In the genomic region with DNA sequence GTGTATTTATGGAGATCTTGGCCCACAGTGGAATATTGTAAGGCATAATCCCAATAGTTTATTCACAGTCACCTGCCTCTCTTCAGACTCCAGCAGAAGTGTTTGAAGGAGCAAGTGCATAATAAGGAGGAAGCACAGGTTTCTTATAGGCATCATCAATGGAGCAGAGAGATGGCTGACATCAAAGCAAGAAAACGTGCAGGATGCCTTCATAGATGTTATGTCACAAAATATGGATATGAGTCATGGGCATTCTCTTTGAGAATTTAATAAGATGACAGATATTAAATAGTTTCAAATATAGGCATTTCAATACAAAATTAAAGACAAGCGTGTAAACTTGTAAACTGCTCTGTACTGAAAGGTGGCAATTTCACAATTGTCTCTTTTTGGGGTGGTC, we compare ENCODE assay signal across 19 cellular contexts. TPM values are rescaled to one million over a fixed set of nuclear protein-coding genes. Genes with fewer than 3 reads are reported as not detected.
DNase-seq lines count a peak whose midpoint lies in the region; ATAC-seq and TF ChIP-seq lines count a peak whose summit lies in the region.
"Had no signal": no experiment of that assay in that cellular context is flagged by ENCODE, and none has a peak within 500 bp of the region (broad histone marks: within the 10 kb centered on the region; RNA-seq: fewer than 3 reads in every experiment).

No MANE protein-coding gene starts in this region.

- in situ Hi-C loops in IMR-90 (cut with MboI; ENCODE audit: low sequenced_read_pairs): loop anchor here (5.0 to 10.0 kb wide), 2 partner anchors 101 to 543 kb away; no protein-coding TSS in a partner anchor

- H3K79me1 ChIP-seq in IMR-90 (ENCODE audit: low read depth in 1 of 2, low read length in 2 of 2) (peaks cover 34 to 45% of the 10 kb centered on the region in 2 experiments), mesenchymal stem cell (replicated peaks; ENCODE audit: low read length, poor library complexity, severe bottlenecking) (no peaks in the 10 kb centered on the region)

- peak overlapping the region; percentile 67 for H2BK120ac ChIP-seq in IMR-90 (ENCODE audit: low read depth, low read length)
- no peak overlapping the region for H2BK120ac ChIP-seq in mesenchymal stem cell (ENCODE audit: low read depth, low read length)

- no peak overlapping the region for H2BK12ac ChIP-seq in mesenchymal stem cell (ENCODE audit: low read length in 2 of 2)

- no peak overlapping the region for H2AFZ ChIP-seq in IMR-90 (replicated peaks; ENCODE audit: low read length, poor library complexity)
- no peak overlapping the region for H2AFZ ChIP-seq in mesenchymal stem cell (ENCODE audit: low read depth, low read length)

- BruUV-seq in IMR-90 (replicated peaks; lab: Mats Ljungman, UMichigan): no TSS peak

- H2BK15ac ChIP-seq in IMR-90 (ENCODE audit: low read depth, low read length) (peak overlapping the region; percentile 75; the same call in 2 of the 3 replicates), mesenchymal stem cell (ENCODE audit: low read depth, poor library complexity, severe bottlenecking) (no peak overlapping the region)

- H4K8ac ChIP-seq in IMR-90 (ENCODE audit: low read depth in 2 of 2, low read length in 2 of 2) (0 out of 4 replicates have a peak overlapping the region, but pooled peaks of 1 of the 2 experiments have one; percentile 14), mesenchymal stem cell (ENCODE audit: low read length) (no peak overlapping the region)

- 0 out of 2 replicates have a peak overlapping the region, but pooled peaks have one; percentile 9 for H3K56ac ChIP-seq in IMR-90 (ENCODE audit: extremely low read depth, insufficient read depth, low read length)

- H3K14ac ChIP-seq in IMR-90 (replicated peaks; ENCODE audit: low read depth, low read length) (0 out of 2 replicates have a peak overlapping the region, but pooled peaks have one; percentile 8), mesenchymal stem cell (ENCODE audit: low read length in 2 of 2) (no peak overlapping the region)

- H2AK5ac ChIP-seq in IMR-90 (ENCODE audit: low read depth, low read length): peak overlapping the region; percentile 79
- no peak overlapping the region for H2AK5ac ChIP-seq in mesenchymal stem cell (ENCODE audit: low read length, severe bottlenecking)

- H3K9ac ChIP-seq in IMR-90 (ENCODE audit: low read depth, low read length) (no peak overlapping the region; the same call in 1 of the 2 replicates), mesenchymal stem cell (ENCODE audit: low read length) (peak overlapping the region; percentile 71)
- H3K9ac ChIP-seq: BLaER1 treated with 17β-estradiol and CSF1 and Interleukin-3, amounts not matched to agents 10 nM and 100 nM had no signal

- H3K36me3 ChIP-seq in IMR-90 (ENCODE audit: control insufficient read depth, insufficient read depth, low read length) (peaks cover 5% of the 10 kb centered on the region), mesenchymal stem cell (ENCODE audit: control insufficient read depth in 1 of 2, insufficient read depth in 2 of 2, low read depth in 1 of 2, low read length in 2 of 2) (no peaks in the 10 kb centered on the region)
- H3K36me3 ChIP-seq: BLaER1 treated with 17β-estradiol and CSF1 and Interleukin-3, amounts not matched to agents 10 nM and 100 nM had no signal

- H3K4me3 ChIP-seq in IMR-90 (ENCODE audit: insufficient read depth, low read depth, low read length): no peak overlapping the region
- no peak overlapping the region for H3K4me3 ChIP-seq in mesenchymal stem cell (ENCODE audit: insufficient read depth in 1 of 2, low read depth in 1 of 2, low read length in 2 of 2)
- H3K4me3 ChIP-seq: BLaER1 treated with 17β-estradiol and CSF1 and Interleukin-3, amounts not matched to agents 10 nM and 100 nM had no signal

- H3K9me3 ChIP-seq in IMR-90 (ENCODE audit: control insufficient read depth, insufficient read depth, low read length): no peaks in the 10 kb centered on the region
- no peaks in the 10 kb centered on the region for H3K9me3 ChIP-seq in mesenchymal stem cell (ENCODE audit: control insufficient read depth, low read length)
- H3K9me3 ChIP-seq: BLaER1 treated with 17β-estradiol and CSF1 and Interleukin-3, amounts not matched to agents 10 nM and 100 nM had no signal

- intact Hi-C loops in IMR-90 (cut with micrococcal nuclease): loop anchor here (10.0 kb wide), 1 partner anchor 383 kb away; no protein-coding TSS in a partner anchor

- peaks cover 10% of the 10 kb centered on the region for H4K20me1 ChIP-seq in IMR-90 (ENCODE audit: insufficient read depth, low read length)

- no peaks in the 10 kb centered on the region for H3K27me3 ChIP-seq in IMR-90 (ENCODE audit: control insufficient read depth, insufficient read depth, low read length)
- no peaks in the 10 kb centered on the region for H3K27me3 ChIP-seq in mesenchymal stem cell (ENCODE audit: control insufficient read depth in 1 of 2, insufficient read depth in 1 of 2, low read length in 2 of 2)

- H2BK5ac ChIP-seq in IMR-90 (ENCODE audit: low read depth, low read length, poor library complexity, severe bottlenecking) (peak overlapping the region; percentile 61), mesenchymal stem cell (ENCODE audit: low read depth, low read length, poor library complexity, severe bottlenecking) (no peak overlapping the region)

- H2BK20ac ChIP-seq in IMR-90 (ENCODE audit: low read depth, low read length): peak overlapping the region; percentile 76

- WGBS in IMR-90 (ENCODE audit: extremely low coverage in 2 of 2, insufficient read length in 1 of 2), 2 experiments: 60% methylated on average over 1 of the region's 2 CpGs; no CpG with 5 or more reads in 1 of the 2 experiments
- 75% methylated on average over 1 of the region's 2 CpGs for WGBS in mesenchymal stem cell

- no peak overlapping the region for H4K5ac ChIP-seq in IMR-90 (ENCODE audit: low read depth, low read length)

- H4K91ac ChIP-seq in IMR-90 (ENCODE audit: insufficient read depth, low read depth, low read length) (peak overlapping the region; percentile 38), mesenchymal stem cell (ENCODE audit: low read length) (no peak overlapping the region)

- POLR2A ChIA-PET in IMR-90 (lab: Charles Lee; ENCODE audit: unreplicated experiment): no interaction called here

- no peak for TF ChIP-seq POLR2A in IMR-90 (IDR thresholded peaks at IDR 0.05; ENCODE audit: low read depth, low read length)

- no peak overlapping the region for H2AK9ac ChIP-seq in IMR-90 (replicated peaks; ENCODE audit: low read depth, low read length, poor library complexity)

- ATAC-seq in IMR-90 (ENCODE audit: low read depth): no peak
- no peak for ATAC-seq in GM21529 (IDR thresholded peaks at IDR 0.05; ENCODE audit: unreplicated experiment)
- ATAC-seq in HG03108 (IDR thresholded peaks at IDR 0.05; ENCODE audit: unreplicated experiment): no peak
- ATAC-seq in HG03196 (IDR thresholded peaks at IDR 0.05; ENCODE audit: unreplicated experiment): no peak

- CTCF ChIA-PET in IMR-90 (lab: Yijun Ruan, JAX): no interaction called here

- H3K23ac ChIP-seq in IMR-90 (ENCODE audit: low read depth, low read length) (no peak overlapping the region; the same call in 1 of the 2 replicates), mesenchymal stem cell (ENCODE audit: low read length in 2 of 2) (no peak overlapping the region)

- H3K9me1 ChIP-seq in IMR-90 (ENCODE audit: insufficient read depth, low read length): peaks cover 7% of the 10 kb centered on the region

- H3K4me2 ChIP-seq in IMR-90 (ENCODE audit: low read depth, low read length) (no peak overlapping the region), mesenchymal stem cell (ENCODE audit: low read length, poor library complexity, severe bottlenecking) (no peak overlapping the region)
- H3K4me2 ChIP-seq: BLaER1 treated with 17β-estradiol and CSF1 and Interleukin-3, amounts not matched to agents 10 nM and 100 nM had no signal

- TF ChIP-seq RAD21 in IMR-90 (IDR thresholded peaks at IDR 0.05; ENCODE audit: low read length): no peak

- TF ChIP-seq CTCF in IMR-90 (conservative IDR thresholded peaks at IDR 0.05; ENCODE audit: low read depth, low read length): no peak

- H3K18ac ChIP-seq in IMR-90 (ENCODE audit: low read depth, low read length) (peak overlapping the region; percentile 15; the same call in 1 of the 2 replicates), mesenchymal stem cell (ENCODE audit: low read depth in 1 of 2, low read length in 2 of 2) (no peak overlapping the region)

- H3K4ac ChIP-seq in IMR-90 (ENCODE audit: low read depth, low read length) (peak overlapping the region; percentile 44; the same call in 1 of the 2 replicates), mesenchymal stem cell (ENCODE audit: low read depth in 1 of 2, low read length in 2 of 2) (no peak overlapping the region)

- peaks cover 8% of the 10 kb centered on the region for H3K4me1 ChIP-seq in IMR-90 (ENCODE audit: control insufficient read depth, insufficient read depth, low read length)
- H3K4me1 ChIP-seq in mesenchymal stem cell (ENCODE audit: control insufficient read depth, insufficient read depth, low read depth, low read length): no peaks in the 10 kb centered on the region

- dilution Hi-C loops in IMR-90 (cut with HindIII; ENCODE audit: low sequenced_read_pairs, unreplicated experiment): no loop called here

- DNase-seq in EH (ENCODE audit: low read depth) (peak; percentile 11), IMR-90 (no peak), dermis blood vessel endothelial cell (peak; percentile 34), mesenchymal stem cell (no peak)
- DNase-seq: CD8-positive, alpha-beta memory T cell; H7; KBM-7; NCI-H1105 treated with DMSO at 0.1 percent for 48 hours; NCI-H1694; NCI-H2227 treated with DMSO at 0.1 percent for 48 hours; NCI-H510A treated with DMSO at 0.1 percent for 48 hours; NCI-H774; RPMI8226; SIG-M5 had no signal

- no peak overlapping the region for H3K27ac ChIP-seq in IMR-90 (ENCODE audit: insufficient read depth, low read length)
- H3K27ac ChIP-seq in mesenchymal stem cell (ENCODE audit: low read length, poor library complexity, severe bottlenecking): no peak overlapping the region
- H3K27ac ChIP-seq: BLaER1 treated with 17β-estradiol and CSF1 and Interleukin-3, amounts not matched to agents 10 nM and 100 nM had no signal

TF ChIP-seq in IMR-90, 13 proteins besides CTCF, POLR2A, EP300 and RAD21 (continues in another document):
- no peak for TF ChIP-seq CHD1 (IDR thresholded peaks at IDR 0.05; ENCODE audit: low read depth, low read length)

RNA-seq across cellular contexts. Expression of a gene that starts 4.0 kb away (rescaled TPM):
- 331 and 449 TPM in 2 replicates for total RNA-seq in IMR-90 (2012; rRNA removed)
- 111 and 136 TPM in 2 replicates for polyA plus RNA-seq in IMR-90 (2012; rRNA removed)
- polyA plus RNA-seq in IMR-90 (2012; cell fraction: cytosol; rRNA removed): 23.5 and 27.4 TPM in 2 replicates
- 14.3 and 120 TPM in 2 replicates for polyA plus RNA-seq in IMR-90 (2012; cell fraction: nucleus; rRNA removed; ENCODE audit: low replicate concordance)
- 53.1 and 66.5 TPM in 2 replicates for total RNA-seq in dermis blood vessel endothelial cell
- polyA plus RNA-seq in mesenchymal stem cell (2013, experiment 1 of 2): 184 TPM
- polyA plus RNA-seq in mesenchymal stem cell (2013, experiment 2 of 2): 178 TPM
- total RNA-seq: CD8-positive, alpha-beta memory T cell; OCI-LY7 had no signal
- polyA plus RNA-seq: CD8-positive, alpha-beta memory T cell had no signal

Comparison
In these comparisons a context has a peak if more than half of its experiments do, and no peak if none do; other contexts are left out.
1. DNase-seq: peak in EH (single experiment) and dermis blood vessel endothelial cell (single experiment); none in IMR-90 (single experiment) and mesenchymal stem cell (single experiment).